ENCODE assay signal across 14 cellular contexts in genomic region chr7:40332516-40332915, GRCh38.
DNase-seq lines count a peak whose midpoint lies in the region; ATAC-seq and TF ChIP-seq lines count a peak whose summit lies in the region.
"Had no signal": no experiment of that assay in that cellular context is flagged by ENCODE, and none has a peak within 500 bp of the region (broad histone marks: within the 10 kb centered on the region; RNA-seq: fewer than 3 reads in every experiment).

No MANE protein-coding gene starts in this region.

- no peaks in the 10 kb centered on the region for H3K9me1 ChIP-seq in IMR-90 (ENCODE audit: insufficient read depth, low read length)

- H3K18ac ChIP-seq in IMR-90 (ENCODE audit: low read depth, low read length): no peak overlapping the region

- no peak overlapping the region for H3K9ac ChIP-seq in IMR-90 (ENCODE audit: low read depth, low read length)
- H3K9ac ChIP-seq: BLaER1 treated with 17β-estradiol and CSF1 and Interleukin-3, amounts not matched to agents 10 nM and 100 nM; GM23248 had no signal

- H3K79me1 ChIP-seq in IMR-90 (ENCODE audit: low read depth in 1 of 2, low read length in 2 of 2): no peaks in the 10 kb centered on the region

- H3K9me3 Mint-ChIP-seq in chondrocyte (ENCODE audit: low read depth): peaks cover 24% of the 10 kb centered on the region
- H3K9me3 Mint-ChIP-seq in mesothelial cell of epicardium: peaks cover 13% of the 10 kb centered on the region
- peaks cover 12% of the 10 kb centered on the region for H3K9me3 Mint-ChIP-seq in progenitor cell of endocrine pancreas (ENCODE audit: low read depth)
- H3K9me3 Mint-ChIP-seq in Caco-2 (ENCODE audit: unreplicated experiment): peaks cover 9% of the 10 kb centered on the region
- peaks cover 8% of the 10 kb centered on the region for H3K9me3 Mint-ChIP-seq in activated T-helper 17 cell treated with anti-CD3 and anti-CD28 coated beads, Interleukin-2, amount 50 U/mL, for 72 hours

- dilution Hi-C loops in IMR-90 (cut with HindIII; ENCODE audit: low sequenced_read_pairs, unreplicated experiment): no loop called here

- H3K27ac ChIP-seq in IMR-90 (ENCODE audit: insufficient read depth, low read length): no peak overlapping the region
- H3K27ac ChIP-seq: BLaER1 treated with 17β-estradiol and CSF1 and Interleukin-3, amounts not matched to agents 10 nM and 100 nM; GM23248 had no signal

- H3K4me1 Mint-ChIP-seq in chondrocyte (ENCODE audit: low read depth): peaks cover 51% of the 10 kb centered on the region
- peaks cover 33% of the 10 kb centered on the region for H3K4me1 Mint-ChIP-seq in mesothelial cell of epicardium
- H3K4me1 Mint-ChIP-seq in progenitor cell of endocrine pancreas (ENCODE audit: low read depth): peaks cover 2% of the 10 kb centered on the region
- no peaks in the 10 kb centered on the region for H3K4me1 Mint-ChIP-seq in Caco-2 (ENCODE audit: low read depth, unreplicated experiment)
- H3K4me1 Mint-ChIP-seq in activated T-helper 17 cell treated with anti-CD3 and anti-CD28 coated beads, Interleukin-2, amount 50 U/mL, for 72 hours: no peaks in the 10 kb centered on the region
- H3K4me1 Mint-ChIP-seq: CD4-positive, CD25-positive, alpha-beta regulatory T cell had no signal

- no peak overlapping the region for H3K56ac ChIP-seq in IMR-90 (ENCODE audit: extremely low read depth, insufficient read depth, low read length)

- BruUV-seq in IMR-90 (replicated peaks; lab: Mats Ljungman, UMichigan): no TSS peak
- BruUV-seq in Caco-2 (replicated peaks; lab: Mats Ljungman, UMichigan): no TSS peak

- no peak overlapping the region for H3K4me2 ChIP-seq in IMR-90 (ENCODE audit: low read depth, low read length)
- H3K4me2 ChIP-seq: BLaER1 treated with 17β-estradiol and CSF1 and Interleukin-3, amounts not matched to agents 10 nM and 100 nM had no signal

- H4K91ac ChIP-seq in IMR-90 (ENCODE audit: insufficient read depth, low read depth, low read length): no peak overlapping the region

- no peak for TF ChIP-seq POLR2A in IMR-90 (IDR thresholded peaks at IDR 0.05; ENCODE audit: low read depth, low read length)

- no peak overlapping the region for H2BK15ac ChIP-seq in IMR-90 (ENCODE audit: low read depth, low read length)

- H2AK5ac ChIP-seq in IMR-90 (ENCODE audit: low read depth, low read length): no peak overlapping the region

- no peak overlapping the region for H3K23ac ChIP-seq in IMR-90 (ENCODE audit: low read depth, low read length)

- in situ Hi-C loops in IMR-90 (cut with MboI; ENCODE audit: low sequenced_read_pairs): loop anchor here (5.0 kb wide), 1 partner anchor 1375 kb away; no protein-coding TSS in a partner anchor

- H3K27ac Mint-ChIP-seq in chondrocyte (ENCODE audit: unreplicated experiment): peak overlapping the region; percentile 75
- peak overlapping the region; percentile 54 for H3K27ac Mint-ChIP-seq in mesothelial cell of epicardium
- H3K27ac Mint-ChIP-seq in progenitor cell of endocrine pancreas: peak overlapping the region; percentile 42
- H3K27ac Mint-ChIP-seq in Caco-2 (ENCODE audit: unreplicated experiment): no peak overlapping the region
- H3K27ac Mint-ChIP-seq in activated T-helper 17 cell treated with anti-CD3 and anti-CD28 coated beads, Interleukin-2, amount 50 U/mL, for 72 hours: no peak overlapping the region
- H3K27ac Mint-ChIP-seq: CD4-positive, CD25-positive, alpha-beta regulatory T cell had no signal

- no peak overlapping the region for H4K8ac ChIP-seq in IMR-90 (ENCODE audit: low read depth in 2 of 2, low read length in 2 of 2)

- H3K14ac ChIP-seq in IMR-90 (replicated peaks; ENCODE audit: low read depth, low read length): no peak overlapping the region; the same call in 1 of the 2 replicates

- H3K36me3 ChIP-seq in IMR-90 (ENCODE audit: control insufficient read depth, insufficient read depth, low read length): no peaks in the 10 kb centered on the region
- no peaks in the 10 kb centered on the region for H3K36me3 ChIP-seq in Caco-2 (ENCODE audit: control insufficient read depth, insufficient read depth, low read length)
- H3K36me3 ChIP-seq: BLaER1 treated with 17β-estradiol and CSF1 and Interleukin-3, amounts not matched to agents 10 nM and 100 nM had no signal

- H2BK120ac ChIP-seq in IMR-90 (ENCODE audit: low read depth, low read length): peak overlapping the region; percentile 5; the same call in 1 of the 2 replicates

- H4K20me1 ChIP-seq in IMR-90 (ENCODE audit: insufficient read depth, low read length): no peaks in the 10 kb centered on the region
- H4K20me1 ChIP-seq: BLaER1 treated with 17β-estradiol and CSF1 and Interleukin-3, amounts not matched to agents 10 nM and 100 nM had no signal

- 0 out of 2 replicates have a peak overlapping the region, but pooled peaks have one; percentile 26 for H2BK20ac ChIP-seq in IMR-90 (ENCODE audit: low read depth, low read length)

- H2AFZ ChIP-seq in IMR-90 (replicated peaks; ENCODE audit: low read length, poor library complexity): no peak overlapping the region
- H2AFZ ChIP-seq: GM23248 had no signal

- no peak for ATAC-seq in IMR-90 (ENCODE audit: low read depth)
- ATAC-seq in activated T-helper 17 cell treated with anti-CD3 and anti-CD28 coated beads, Interleukin-2, amount 50 U/mL, for 72 hours (replicated peaks): no peak
- ATAC-seq: GM12878 had no signal

- TF ChIP-seq RAD21 in IMR-90 (IDR thresholded peaks at IDR 0.05; ENCODE audit: low read length): no peak

- H3K4me1 ChIP-seq in IMR-90 (ENCODE audit: control insufficient read depth, insufficient read depth, low read length) (peaks cover 2% of the 10 kb centered on the region; the same call in 1 of the 2 replicates), Caco-2 (no peaks in the 10 kb centered on the region)

- no peak for TF ChIP-seq CTCF in IMR-90 (conservative IDR thresholded peaks at IDR 0.05; ENCODE audit: low read depth, low read length)
- no peak for TF ChIP-seq CTCF in chondrocyte (IDR thresholded peaks at IDR 0.05)
- TF ChIP-seq CTCF in mesothelial cell of epicardium (IDR thresholded peaks at IDR 0.05; ENCODE audit: unreplicated experiment): no peak
- TF ChIP-seq CTCF in progenitor cell of endocrine pancreas (IDR thresholded peaks at IDR 0.05; ENCODE audit: unreplicated experiment): no peak
- no peak for TF ChIP-seq CTCF in Caco-2 (IDR thresholded peaks at IDR 0.05; ENCODE audit: insufficient read depth in 1 of 2, low read depth in 1 of 2, low read length in 1 of 2, severe bottlenecking in 1 of 2, unreplicated experiment in 1 of 2)

- H3K4me3 ChIP-seq in IMR-90 (ENCODE audit: insufficient read depth, low read depth, low read length) (no peak overlapping the region), Caco-2 (ENCODE audit: low read depth, low read length) (no peak overlapping the region)
- H3K4me3 ChIP-seq: BLaER1 treated with 17β-estradiol and CSF1 and Interleukin-3, amounts not matched to agents 10 nM and 100 nM; GM12878; GM23248 had no signal

- H3K4me3 Mint-ChIP-seq in chondrocyte (ENCODE audit: unreplicated experiment) (no peak overlapping the region), mesothelial cell of epicardium (no peak overlapping the region), progenitor cell of endocrine pancreas (ENCODE audit: low read depth) (no peak overlapping the region), Caco-2 (ENCODE audit: unreplicated experiment) (no peak overlapping the region)
- H3K4me3 Mint-ChIP-seq in activated T-helper 17 cell treated with anti-CD3 and anti-CD28 coated beads, Interleukin-2, amount 50 U/mL, for 72 hours: no peak overlapping the region
- H3K4me3 Mint-ChIP-seq: CD4-positive, CD25-positive, alpha-beta regulatory T cell had no signal

- DNase-seq in IMR-90 (no peak), chondrocyte (ENCODE audit: low spot score) (no peak), mesothelial cell of epicardium (ENCODE audit: low spot score in 2 of 2, unreplicated experiment in 2 of 2) (no peak), progenitor cell of endocrine pancreas (ENCODE audit: low spot score, unreplicated experiment) (no peak), Caco-2 (no peak), NCI-H2171 treated with DMSO at 0.1 percent for 48 hours (lab: John Stamatoyannopoulos, UW) (no peak)
- DNase-seq: ACHN; CD4-positive, CD25-positive, alpha-beta regulatory T cell; DMS79; GM23248; H7 had no signal

- H2BK5ac ChIP-seq in IMR-90 (ENCODE audit: low read depth, low read length, poor library complexity, severe bottlenecking): no peak overlapping the region

- no peak overlapping the region for H2AK9ac ChIP-seq in IMR-90 (replicated peaks; ENCODE audit: low read depth, low read length, poor library complexity)

- no peaks in the 10 kb centered on the region for H3K27me3 Mint-ChIP-seq in chondrocyte (ENCODE audit: low read depth)
- H3K27me3 Mint-ChIP-seq in mesothelial cell of epicardium (ENCODE audit: low read depth): no peaks in the 10 kb centered on the region
- H3K27me3 Mint-ChIP-seq in progenitor cell of endocrine pancreas: no peaks in the 10 kb centered on the region
- H3K27me3 Mint-ChIP-seq in Caco-2 (ENCODE audit: insufficient read depth, unreplicated experiment): no peaks in the 10 kb centered on the region
- peaks cover 5% of the 10 kb centered on the region for H3K27me3 Mint-ChIP-seq in activated T-helper 17 cell treated with anti-CD3 and anti-CD28 coated beads, Interleukin-2, amount 50 U/mL, for 72 hours
- H3K27me3 Mint-ChIP-seq: CD4-positive, CD25-positive, alpha-beta regulatory T cell had no signal

- H3K9me3 ChIP-seq in IMR-90 (ENCODE audit: control insufficient read depth, insufficient read depth, low read length): no peaks in the 10 kb centered on the region
- no peaks in the 10 kb centered on the region for H3K9me3 ChIP-seq in Caco-2

- no peak overlapping the region for H4K5ac ChIP-seq in IMR-90 (ENCODE audit: low read depth, low read length)

- H3K27me3 ChIP-seq in IMR-90 (ENCODE audit: control insufficient read depth, insufficient read depth, low read length) (no peaks in the 10 kb centered on the region), Caco-2 (replicated peaks; ENCODE audit: control insufficient read depth, insufficient read depth, low read length) (no peaks in the 10 kb centered on the region)
- H3K27me3 ChIP-seq: BLaER1 treated with 17β-estradiol and CSF1 and Interleukin-3, amounts not matched to agents 10 nM and 100 nM had no signal

- POLR2A ChIA-PET in IMR-90 (lab: Charles Lee; ENCODE audit: unreplicated experiment): no interaction called here
- POLR2A ChIA-PET in Caco-2 (lab: Charles Lee): no interaction called here

- H3K36me3 Mint-ChIP-seq in chondrocyte (ENCODE audit: low read depth): peaks cover 20% of the 10 kb centered on the region
- H3K36me3 Mint-ChIP-seq in mesothelial cell of epicardium: peaks cover 14% of the 10 kb centered on the region
- H3K36me3 Mint-ChIP-seq in progenitor cell of endocrine pancreas (ENCODE audit: insufficient read depth): no peaks in the 10 kb centered on the region
- H3K36me3 Mint-ChIP-seq in Caco-2 (ENCODE audit: insufficient read depth, unreplicated experiment): no peaks in the 10 kb centered on the region
- H3K36me3 Mint-ChIP-seq in activated T-helper 17 cell treated with anti-CD3 and anti-CD28 coated beads, Interleukin-2, amount 50 U/mL, for 72 hours (ENCODE audit: low read depth): no peaks in the 10 kb centered on the region
- H3K36me3 Mint-ChIP-seq: CD4-positive, CD25-positive, alpha-beta regulatory T cell had no signal

- CTCF ChIA-PET in IMR-90 (lab: Yijun Ruan, JAX) (interaction anchor here (2.8 kb wide), 1 partner anchor 1373 kb away, joined by 11 read pairs; no protein-coding TSS in a partner anchor), Caco-2 (lab: Charles Lee) (interaction anchor here (1.9 kb wide), 1 partner anchor 101 kb away, joined by 6 read pairs; no protein-coding TSS in a partner anchor)

- intact Hi-C loops in IMR-90 (cut with micrococcal nuclease): no loop called here
- intact Hi-C loops in Caco-2 (cut with micrococcal nuclease; ENCODE audit: unreplicated experiment): no loop called here

- no peak overlapping the region; the same call in 1 of the 2 replicates for H3K4ac ChIP-seq in IMR-90 (ENCODE audit: low read depth, low read length)

Comparison
In these comparisons a context has a peak if more than half of its experiments do, and no peak if none do; other contexts are left out.
1. H3K27ac Mint-ChIP-seq: peak in chondrocyte (single experiment), mesothelial cell of epicardium (single experiment) and progenitor cell of endocrine pancreas (single experiment); none in Caco-2 (single experiment) and activated T-helper 17 cell treated with anti-CD3 and anti-CD28 coated beads, Interleukin-2, amount 50 U/mL, for 72 hours (single experiment).